34 cellular contexts compared by ENCODE assay signal in the genomic region with DNA sequence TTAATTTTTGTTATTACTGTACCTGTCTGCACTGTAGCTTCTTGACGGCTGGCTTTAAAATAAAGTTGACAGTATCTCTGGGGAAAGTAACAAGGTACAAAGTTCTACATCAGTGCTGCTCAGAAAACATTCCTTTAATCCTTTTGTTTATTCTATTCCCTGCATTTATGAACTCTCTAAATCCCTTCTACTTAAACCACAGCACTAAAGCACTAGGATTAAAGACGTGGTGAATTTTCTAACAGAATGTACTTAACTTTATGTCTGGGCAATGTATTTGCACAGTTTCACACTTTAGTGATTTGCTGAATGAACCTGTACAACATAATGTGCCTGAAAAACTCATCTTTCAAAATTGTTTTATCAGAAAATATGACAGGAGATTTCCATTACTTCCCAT. TPM values are rescaled to one million over a fixed set of nuclear protein-coding genes. Genes with fewer than 3 reads are reported as not detected.
DNase-seq lines count a peak whose midpoint lies in the region; ATAC-seq, FAIRE-seq and TF ChIP-seq lines count a peak whose summit lies in the region.
"Had no signal": no experiment of that assay in that cellular context is flagged by ENCODE, and none has a peak within 500 bp of the region (broad histone marks: within the 10 kb centered on the region; RNA-seq: fewer than 3 reads in every experiment).

No MANE protein-coding gene starts in this region.

- H3K9me3 Mint-ChIP-seq in nephron progenitor cell: no peaks in the 10 kb centered on the region
- H3K9me3 Mint-ChIP-seq: activated CD4-positive, alpha-beta memory T cell treated with anti-CD3 and anti-CD28 coated beads, Interleukin-2, amount 10 ng/mL, durations not matched to agents 7 days and 5 days; activated naive CD8-positive, alpha-beta T cell treated with anti-CD3 and anti-CD28 coated beads, Interleukin-2, amount 50 U/mL, for 24 hours; CD4-positive, CD25-positive, alpha-beta regulatory T cell; memory B cell; stimulated activated naive B cell treated with anti-CD40 and anti-IgM and Interleukin-4, amounts not matched to agents 10 μg/mL and 1 μg/mL and 100 μg/mL, for 72 hours had no signal

- POLR2A ChIA-PET in A549 (lab: Yijun Ruan, JAX): no interaction called here

- peak overlapping the region; percentile 88 to 93 for H3K27ac ChIP-seq in A549
- no peak overlapping the region for H3K27ac ChIP-seq in OCI-LY3 (ENCODE audit: low read length)
- peak overlapping the region in 3 of 4 donors; percentile 41 to 68 (median 58) for H3K27ac ChIP-seq in gastroesophageal sphincter
- H3K27ac ChIP-seq: HL-60, KMS-11, neutrophil, Peyer's patch, prostate gland, suprapubic skin had no signal

- peak overlapping the region; percentile 16 for H3K4me3 Mint-ChIP-seq in nephron progenitor cell
- H3K4me3 Mint-ChIP-seq: activated CD4-positive, alpha-beta memory T cell treated with anti-CD3 and anti-CD28 coated beads, Interleukin-2, amount 10 ng/mL, durations not matched to agents 7 days and 5 days; activated naive CD8-positive, alpha-beta T cell treated with anti-CD3 and anti-CD28 coated beads, Interleukin-2, amount 50 U/mL, for 24 hours; CD4-positive, CD25-positive, alpha-beta regulatory T cell; memory B cell; stimulated activated naive B cell treated with anti-CD40 and anti-IgM and Interleukin-4, amounts not matched to agents 10 μg/mL and 1 μg/mL and 100 μg/mL, for 72 hours had no signal

- no peak overlapping the region for H3K9ac ChIP-seq in OCI-LY3 (ENCODE audit: low read length)
- H3K9ac ChIP-seq: KMS-11 had no signal

- no peak for ATAC-seq in A549
- ATAC-seq in gastroesophageal sphincter: no peak
- no peak for ATAC-seq in GM21825 (IDR thresholded peaks at IDR 0.05; ENCODE audit: unreplicated experiment)
- ATAC-seq: activated naive CD8-positive, alpha-beta T cell treated with anti-CD3 and anti-CD28 coated beads, Interleukin-2, amount 50 U/mL, for 24 hours; stimulated activated naive B cell treated with anti-CD40 and anti-IgM and Interleukin-4, amounts not matched to agents 10 μg/mL and 1 μg/mL and 100 μg/mL, for 72 hours had no signal

- no peak for TF ChIP-seq RAD21 in A549 (conservative IDR thresholded peaks at IDR 0.05 in 1 of 2, IDR thresholded peaks at IDR 0.05 in 1 of 2)

- no peaks in the 10 kb centered on the region for H3K36me3 ChIP-seq in OCI-LY3 (replicated peaks; ENCODE audit: low read depth, low read length)
- H3K36me3 ChIP-seq in gastroesophageal sphincter: no peaks in the 10 kb centered on the region
- H3K36me3 ChIP-seq: neutrophil, Peyer's patch, prostate gland, suprapubic skin had no signal

- no peaks in the 10 kb centered on the region for H3K27me3 Mint-ChIP-seq in nephron progenitor cell (ENCODE audit: low read depth, poor library complexity)
- H3K27me3 Mint-ChIP-seq: memory B cell; stimulated activated naive B cell treated with anti-CD40 and anti-IgM and Interleukin-4, amounts not matched to agents 10 μg/mL and 1 μg/mL and 100 μg/mL, for 72 hours had no signal

- H3K4me1 ChIP-seq in A549 (peaks cover 92% of the 10 kb centered on the region), OCI-LY3 (ENCODE audit: low read length) (peaks cover 9% of the 10 kb centered on the region), gastroesophageal sphincter (peaks cover 2 to 68% (median 19%) of the 10 kb centered on the region in 3 donors)
- H3K4me1 ChIP-seq: prostate gland had no signal

- H3K4me2 ChIP-seq in A549 (peak overlapping the region; percentile 44), OCI-LY3 (ENCODE audit: low read length) (peak overlapping the region; percentile 38)
- H3K4me2 ChIP-seq: KMS-11 had no signal

- peak overlapping the region; percentile 79 for H3K27ac Mint-ChIP-seq in nephron progenitor cell
- H3K27ac Mint-ChIP-seq: activated CD4-positive, alpha-beta memory T cell treated with anti-CD3 and anti-CD28 coated beads, Interleukin-2, amount 10 ng/mL, durations not matched to agents 7 days and 5 days; activated naive CD8-positive, alpha-beta T cell treated with anti-CD3 and anti-CD28 coated beads, Interleukin-2, amount 50 U/mL, for 24 hours; CD4-positive, CD25-positive, alpha-beta regulatory T cell; memory B cell; stimulated activated naive B cell treated with anti-CD40 and anti-IgM and Interleukin-4, amounts not matched to agents 10 μg/mL and 1 μg/mL and 100 μg/mL, for 72 hours had no signal

- TF ChIP-seq EP300 in A549 (IDR thresholded peaks at IDR 0.05) (no peak), gastroesophageal sphincter (IDR thresholded peaks at IDR 0.05) (no peak)

- H3K36me3 Mint-ChIP-seq in nephron progenitor cell (ENCODE audit: low read depth): peaks cover 44% of the 10 kb centered on the region
- H3K36me3 Mint-ChIP-seq: CD4-positive, CD25-positive, alpha-beta regulatory T cell had no signal

- no peaks in the 10 kb centered on the region for H4K20me1 ChIP-seq in OCI-LY3 (ENCODE audit: insufficient read depth, low read length)

- no peak for TF ChIP-seq CTCF in A549 (IDR thresholded peaks at IDR 0.05)
- no peak for TF ChIP-seq CTCF in OCI-LY3 (IDR thresholded peaks at IDR 0.05; ENCODE audit: low read depth, low read length)
- no peak for TF ChIP-seq CTCF in gastroesophageal sphincter (IDR thresholded peaks at IDR 0.05)
- TF ChIP-seq CTCF in nephron progenitor cell (IDR thresholded peaks at IDR 0.05): no peak

- H3K4me1 Mint-ChIP-seq in nephron progenitor cell: peaks cover 91% of the 10 kb centered on the region
- H3K4me1 Mint-ChIP-seq: activated CD4-positive, alpha-beta memory T cell treated with anti-CD3 and anti-CD28 coated beads, Interleukin-2, amount 10 ng/mL, durations not matched to agents 7 days and 5 days; activated naive CD8-positive, alpha-beta T cell treated with anti-CD3 and anti-CD28 coated beads, Interleukin-2, amount 50 U/mL, for 24 hours; CD4-positive, CD25-positive, alpha-beta regulatory T cell had no signal

- CTCF ChIA-PET in A549 (lab: Yijun Ruan, JAX): no interaction called here

- DNase-seq in A549 (ENCODE audit: low read depth in 1 of 2, low spot score in 1 of 2) (no peak), nephron progenitor cell (no peak), GF-D8 (lab: John Stamatoyannopoulos, UW) (no peak), ACHN (no peak), nucleus accumbens (lab: John Stamatoyannopoulos, UW) (no peak)
- DNase-seq: 8988T; activated CD4-positive, alpha-beta memory T cell treated with anti-CD3 and anti-CD28 coated beads, Interleukin-2, amount 10 ng/mL, durations not matched to agents 7 days and 5 days; activated CD4-positive, alpha-beta T cell treated with anti-CD3 and anti-CD28 coated beads for 1 hour; activated CD8-positive, alpha-beta memory T cell treated with anti-CD3 and anti-CD28 coated beads, Interleukin-2, amount 50 U/mL, for 4 hours; activated naive CD4-positive, alpha-beta T cell; activated naive CD8-positive, alpha-beta T cell treated with anti-CD3 and anti-CD28 coated beads, Interleukin-2, amount 50 U/mL, for 24 hours; AML-193; CD4-positive, CD25-positive, alpha-beta regulatory T cell; central memory CD4-positive, alpha-beta T cell; dermis blood vessel endothelial cell; NCI-H1417; NCI-H2029 treated with DMSO at 0.1 percent for 48 hours; NCI-H524 treated with DMSO at 0.1 percent for 48 hours; Peyer's patch; SIG-M5; stimulated activated naive B cell treated with anti-CD40 and anti-IgM and Interleukin-4, amounts not matched to agents 10 μg/mL and 1 μg/mL and 100 μg/mL, for 72 hours had no signal

- in situ Hi-C loops in ACHN (cut with HindIII; ENCODE audit: low pct_ligation_motif_present, low pct_unique_long_range_greater_than_20kb, low sequenced_read_pairs): no loop called here

- H2AFZ ChIP-seq in OCI-LY3 (ENCODE audit: low read depth, low read length): no peak overlapping the region

- 31% methylated on average over 2 of the region's 2 CpGs for WGBS in A549 (ENCODE audit: missing lambda C conversion rate)
- WGBS in gastroesophageal sphincter (ENCODE audit: low coverage in 1 of 2), 2 donors: 15 to 52% methylated on average over 2 of the region's 2 CpGs

- H3K27me3 ChIP-seq in OCI-LY3 (ENCODE audit: low read depth, low read length): no peaks in the 10 kb centered on the region
- H3K27me3 ChIP-seq in gastroesophageal sphincter: no peaks in the 10 kb centered on the region
- H3K27me3 ChIP-seq: Peyer's patch, suprapubic skin had no signal

- TF ChIP-seq POLR2A in A549 (IDR thresholded peaks at IDR 0.05; ENCODE audit: low read length): no peak
- TF ChIP-seq POLR2A in gastroesophageal sphincter (IDR thresholded peaks at IDR 0.05): no peak

- no peak for FAIRE-seq in A549 (lab: Jason Lieb, UNC)
- FAIRE-seq: endometrium, GM18507, H1 had no signal

- no peak overlapping the region for H3K4me3 ChIP-seq in A549
- no peak overlapping the region for H3K4me3 ChIP-seq in OCI-LY3 (ENCODE audit: low read length)
- no peak overlapping the region for H3K4me3 ChIP-seq in gastroesophageal sphincter
- H3K4me3 ChIP-seq: Peyer's patch, prostate gland, suprapubic skin had no signal

- H3K9me3 ChIP-seq in A549 (no peaks in the 10 kb centered on the region), OCI-LY3 (ENCODE audit: insufficient read depth, low read length) (no peaks in the 10 kb centered on the region), gastroesophageal sphincter (no peaks in the 10 kb centered on the region)
- H3K9me3 ChIP-seq: neutrophil, Peyer's patch, prostate gland, suprapubic skin had no signal

- no peaks in the 10 kb centered on the region for H3K79me2 ChIP-seq in OCI-LY3 (ENCODE audit: low read length)

TF ChIP-seq in A549, 52 proteins besides CTCF, POLR2A, EP300 and RAD21:
- TF ChIP-seq NFE2L2 (conservative IDR thresholded peaks at IDR 0.05; ENCODE audit: low read length) (no peak), RNF2 (IDR thresholded peaks at IDR 0.05; ENCODE audit: borderline replicate concordance, low read depth) (no peak), TFCP2L1 (CRISPR knock-in tag; IDR thresholded peaks at IDR 0.05) (no peak), FOSL2 (IDR thresholded peaks at IDR 0.05) (no peak), FOSL2 (CRISPR knock-in tag; IDR thresholded peaks at IDR 0.05) (no peak), HEYL (CRISPR knock-in tag; IDR thresholded peaks at IDR 0.05) (no peak)

RNA-seq across cellular contexts. Expression of gene LHFPL2, which starts 43.9 kb away (rescaled TPM):
- polyA plus RNA-seq in A549 (2011; rRNA removed): 24.9 and 32.2 TPM in 2 replicates
- polyA plus RNA-seq in A549 (2012; cell fraction: cytosol; rRNA removed): 9.8 and 16.2 TPM in 2 replicates
- polyA plus RNA-seq in A549 (2012; cell fraction: nucleus; rRNA removed): 17.8 and 26.0 TPM in 2 replicates
- polyA plus RNA-seq in A549 (2017; fragmentation: RNase III; extraction: RNeasy Plus Mini Kit Qiagen cat#74134 plus additional on column Dnase treatment): 33.4 to 44.3 TPM (median 41.7 TPM) in 3 replicates
- polyA minus RNA-seq in A549 (2011; rRNA and poly(A)+ RNA removed): 36.3 and 39.2 TPM in 2 replicates
- total RNA-seq in gastroesophageal sphincter: 10 to 100 TPM; 14.9 to 44.2 (median 39.3) TPM
- total RNA-seq: T-helper 2 cell treated with Interferon-gamma antibody and Interleukin-4, amounts not matched to agents 100 ng/mL and 5 ng/mL, for 36 hours had no signal
